ENCODE assay signal across 23 cellular contexts in the genomic region with DNA sequence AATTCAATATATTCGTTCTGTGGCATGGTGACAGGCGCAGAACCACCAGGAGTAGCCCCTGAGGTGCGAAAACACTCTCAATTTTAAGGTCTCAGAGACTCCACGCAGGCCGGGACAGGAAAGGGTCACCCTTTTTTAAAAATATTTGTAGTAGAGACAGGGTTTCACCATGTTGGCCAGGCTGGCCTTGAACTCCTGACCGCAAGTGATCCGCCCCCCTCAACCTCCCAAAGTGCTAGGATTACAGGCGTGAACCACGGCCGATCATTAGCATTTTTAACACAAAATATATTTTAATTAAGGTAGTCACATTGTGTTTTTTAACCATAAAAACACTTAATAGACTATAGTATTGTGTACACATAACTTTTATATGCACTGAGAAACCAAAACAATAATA. TPM values are rescaled to one million over a fixed set of nuclear protein-coding genes. Genes with fewer than 3 reads are reported as not detected.
DNase-seq lines count a peak whose midpoint lies in the region; ATAC-seq and TF ChIP-seq lines count a peak whose summit lies in the region.
"Had no signal": no experiment of that assay in that cellular context is flagged by ENCODE, and none has a peak within 500 bp of the region (broad histone marks: within the 10 kb centered on the region; RNA-seq: fewer than 3 reads in every experiment).

No MANE protein-coding gene starts in this region.

- intact Hi-C loops in activated CD4-positive, alpha-beta T cell treated with anti-CD3 and anti-CD28 coated beads for 36 hours (cut with DNase I, micrococcal nuclease), result no loop called here

- H3K4me2 ChIP-seq in smooth muscle cell (no peak overlapping the region), osteoblast (ENCODE audit: insufficient read depth, low read length) (no peak overlapping the region)

- no peak overlapping the region for H3K9ac ChIP-seq in smooth muscle cell (ENCODE audit: low read depth)

- no peak overlapping the region for H2AFZ ChIP-seq in smooth muscle cell (ENCODE audit: low read depth)
- no peak overlapping the region for H2AFZ ChIP-seq in osteoblast (ENCODE audit: low read length)

- H3K4me1 Mint-ChIP-seq in activated CD4-positive, alpha-beta T cell treated with anti-CD3 and anti-CD28 coated beads for 36 hours, result peaks cover 62% of the 10 kb centered on the region
- peaks cover 66 to 74% (median 69%) of the 10 kb centered on the region in 3 donors for H3K4me1 Mint-ChIP-seq in T-cell

- DNase-seq in activated CD4-positive, alpha-beta T cell treated with anti-CD3 and anti-CD28 coated beads for 36 hours, result no peak
- DNase-seq in activated CD4-positive, alpha-beta T cell treated with anti-CD3 and anti-CD28 coated beads, Interleukin-2, amount 50 U/mL, for 1 hour, result no peak
- DNase-seq in T-cell (no peak), foreskin keratinocyte (no peak), smooth muscle cell (lab: John Stamatoyannopoulos, UW; ENCODE audit: unreplicated experiment) (no peak), osteoblast (ENCODE audit: insufficient read length, low spot score, missing footprints) (no peak), SIG-M5 treated with dmso at 0.1 percent for 504 hours (lab: John Stamatoyannopoulos, UW; ENCODE audit: unreplicated experiment) (no peak), ureter (ENCODE audit: low spot score) (no peak)
- DNase-seq: activated CD4-positive, CD25-positive, alpha-beta regulatory T cell treated with anti-CD3 and anti-CD28 coated beads, Interleukin-2, amount 50 U/mL, for 72 hours; activated CD8-positive, alpha-beta memory T cell treated with anti-CD3 and anti-CD28 coated beads, Interleukin-2, amount 50 U/mL, for 4 hours; activated naive CD4-positive, alpha-beta T cell; AML-193; aorta; Calu3; erythroblast; gastrocnemius medialis; naive thymus-derived CD8-positive, alpha-beta T cell; NCI-H2107; NCI-H524 treated with DMSO at 0.1 percent for 48 hours; stimulated activated CD4-positive, alpha-beta T cell treated with anti-CD3 and anti-CD28 coated beads, Interleukin-2, amount 100 ng/mL, for 24 hours; stimulated activated naive CD4-positive, alpha-beta T cell; thyroid gland had no signal

- POLR2A ChIA-PET in activated CD4-positive, alpha-beta T cell treated with anti-CD3 and anti-CD28 coated beads for 36 hours (lab: Charles Lee), result no interaction called here
- POLR2A ChIA-PET in T-cell (lab: Charles Lee), result interaction anchor here in 1 of 2 donors (0.6 kb wide), 1 partner anchor 198 kb away, joined by 6 read pairs; no protein-coding TSS in a partner anchor

- peaks cover 13% of the 10 kb centered on the region for H3F3A ChIP-seq in smooth muscle cell (ENCODE audit: low read depth)

- H3K27me3 ChIP-seq in foreskin keratinocyte (no peaks in the 10 kb centered on the region), smooth muscle cell (ENCODE audit: low read depth) (no peaks in the 10 kb centered on the region), osteoblast (ENCODE audit: insufficient read depth, low read length) (no peaks in the 10 kb centered on the region)
- H3K27me3 ChIP-seq: gastrocnemius medialis, thyroid gland had no signal

- H3K9me3 Mint-ChIP-seq in activated CD4-positive, alpha-beta T cell treated with anti-CD3 and anti-CD28 coated beads for 36 hours (ENCODE audit: low read depth), result no peaks in the 10 kb centered on the region
- no peaks in the 10 kb centered on the region for H3K9me3 Mint-ChIP-seq in T-cell
- H3K9me3 Mint-ChIP-seq: naive thymus-derived CD8-positive, alpha-beta T cell had no signal

- no peaks in the 10 kb centered on the region for H3K36me3 Mint-ChIP-seq in activated CD4-positive, alpha-beta T cell treated with anti-CD3 and anti-CD28 coated beads for 36 hours (ENCODE audit: low read depth)
- H3K36me3 Mint-ChIP-seq in T-cell, result peaks cover 10% of the 10 kb centered on the region

- TF ChIP-seq CTCF in foreskin keratinocyte (conservative IDR thresholded peaks at IDR 0.05) (no peak), smooth muscle cell (IDR thresholded peaks at IDR 0.05; ENCODE audit: borderline replicate concordance, insufficient read depth, poor library complexity, severe bottlenecking) (no peak), osteoblast (IDR thresholded peaks at IDR 0.05; ENCODE audit: extremely low read depth, low read depth, low read length) (no peak)

- H3K4me3 ChIP-seq in smooth muscle cell (no peak overlapping the region), osteoblast (ENCODE audit: insufficient read depth, low read length) (no peak overlapping the region)
- H3K4me3 ChIP-seq: gastrocnemius medialis, thyroid gland had no signal

- ATAC-seq in activated CD4-positive, alpha-beta T cell treated with anti-CD3 and anti-CD28 coated beads for 36 hours, result no peak
- no peak for ATAC-seq in T-cell (replicated peaks in 1 of 4)
- no peak for ATAC-seq in foreskin keratinocyte
- ATAC-seq: gastrocnemius medialis; naive thymus-derived CD8-positive, alpha-beta T cell had no signal

- H3K27me3 Mint-ChIP-seq in activated CD4-positive, alpha-beta T cell treated with anti-CD3 and anti-CD28 coated beads for 36 hours, result no peaks in the 10 kb centered on the region
- H3K27me3 Mint-ChIP-seq in T-cell, result no peaks in the 10 kb centered on the region
- H3K27me3 Mint-ChIP-seq: naive thymus-derived CD8-positive, alpha-beta T cell had no signal

- H3K9me3 ChIP-seq in smooth muscle cell (replicated peaks; ENCODE audit: low read depth) (no peaks in the 10 kb centered on the region), osteoblast (ENCODE audit: low read depth, low read length) (no peaks in the 10 kb centered on the region)
- H3K9me3 ChIP-seq: gastrocnemius medialis, thyroid gland had no signal

- H3K4me1 ChIP-seq in foreskin keratinocyte (peaks cover 35% of the 10 kb centered on the region), smooth muscle cell (ENCODE audit: low read depth) (peaks cover 27% of the 10 kb centered on the region), osteoblast (ENCODE audit: insufficient read depth, low read length) (peaks cover 7% of the 10 kb centered on the region)

- CTCF ChIA-PET in activated CD4-positive, alpha-beta T cell treated with anti-CD3 and anti-CD28 coated beads for 36 hours (lab: Charles Lee), result interaction anchor here (1.3 to 2.3 kb wide), 2 partner anchors 14 to 16 kb away, joined by 4 to 12 read pairs; no protein-coding TSS in a partner anchor
- CTCF ChIA-PET in T-cell (lab: Charles Lee), result no interaction called here

- peak overlapping the region; percentile 80 for H3K27ac ChIP-seq in foreskin keratinocyte
- peak overlapping the region; percentile 74 for H3K27ac ChIP-seq in smooth muscle cell (ENCODE audit: low read depth)
- no peak overlapping the region for H3K27ac ChIP-seq in osteoblast (ENCODE audit: low read depth, low read length)
- H3K27ac ChIP-seq: 22Rv1, gastrocnemius medialis, thyroid gland had no signal

- 95% methylated on average over 10 of the region's 10 CpGs for WGBS in smooth muscle cell (ENCODE audit: low lambda C conversion rate)

- H4K20me1 ChIP-seq in smooth muscle cell (ENCODE audit: low read depth) (peaks cover 52% of the 10 kb centered on the region), osteoblast (ENCODE audit: insufficient read depth, low read length) (peaks cover 22% of the 10 kb centered on the region)

- peaks cover 86% of the 10 kb centered on the region for H3K79me2 ChIP-seq in smooth muscle cell (ENCODE audit: low read depth)
- H3K79me2 ChIP-seq in osteoblast (ENCODE audit: insufficient read depth, low read length), result peaks cover 94% of the 10 kb centered on the region

- peak overlapping the region; percentile 72 for H3K27ac Mint-ChIP-seq in activated CD4-positive, alpha-beta T cell treated with anti-CD3 and anti-CD28 coated beads for 36 hours
- peak overlapping the region; percentile 46 to 71 for H3K27ac Mint-ChIP-seq in T-cell

- H3K4me3 Mint-ChIP-seq in activated CD4-positive, alpha-beta T cell treated with anti-CD3 and anti-CD28 coated beads for 36 hours, result no peak overlapping the region
- H3K4me3 Mint-ChIP-seq in T-cell, result no peak overlapping the region

- H3K36me3 ChIP-seq in smooth muscle cell (ENCODE audit: low read depth) (no peaks in the 10 kb centered on the region), osteoblast (ENCODE audit: insufficient read depth, low read length) (peaks cover 7% of the 10 kb centered on the region)
- H3K36me3 ChIP-seq: gastrocnemius medialis, thyroid gland had no signal

RNA-seq across cellular contexts. Expression of a gene that starts 31.1 kb away (rescaled TPM):
- 10 to 100 TPM; 36.2 to 38.8 TPM for total RNA-seq in activated CD4-positive, alpha-beta T cell treated with anti-CD3 and anti-CD28 coated beads for 36 hours
- 10 to 100 TPM; 45.5 to 93.1 (median 84.9) TPM for total RNA-seq in T-cell
- total RNA-seq in foreskin keratinocyte, result 71.9 and 82.3 TPM in 2 replicates
- polyA plus RNA-seq in foreskin keratinocyte, result 21.2 and 22.1 TPM in 2 replicates
- 104 and 113 TPM in 2 replicates for total RNA-seq in smooth muscle cell
- 31.1 and 49.3 TPM in 2 replicates for polyA plus RNA-seq in smooth muscle cell
- 112 and 124 TPM in 2 replicates for total RNA-seq in osteoblast
- 141 TPM for total RNA-seq in ureter
